ENCODE assay signal across 20 cellular contexts in the genomic region with DNA sequence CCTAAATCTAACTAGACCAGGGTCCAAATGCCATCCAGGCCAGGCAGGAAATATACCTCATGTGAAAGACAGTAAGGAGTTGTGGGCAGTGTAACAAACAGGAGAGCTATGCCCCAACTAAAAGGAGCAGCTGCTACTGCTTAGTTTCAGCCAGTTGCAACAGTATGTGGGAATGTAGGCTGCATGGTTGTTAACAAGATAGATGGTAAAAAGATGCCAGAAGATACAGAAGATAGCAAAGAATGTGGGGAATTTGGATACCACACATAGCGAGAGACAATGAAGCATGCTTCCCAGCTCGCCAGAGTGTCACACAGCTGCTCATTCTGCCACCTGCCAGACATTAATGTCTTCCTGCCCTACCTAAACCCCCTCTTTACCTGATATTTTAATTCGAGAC.
DNase-seq lines count a peak whose midpoint lies in the region; ATAC-seq and TF ChIP-seq lines count a peak whose summit lies in the region.
"Had no signal": no experiment of that assay in that cellular context is flagged by ENCODE, and none has a peak within 500 bp of the region (broad histone marks: within the 10 kb centered on the region; RNA-seq: fewer than 3 reads in every experiment).

No MANE protein-coding gene starts in this region.

- CTCF ChIA-PET in AG04449 (lab: Yijun Ruan, JAX), result interaction anchor here (1.2 to 1.3 kb wide), 2 partner anchors 10 to 553 kb away, joined by 3 read pairs; no protein-coding TSS in a partner anchor

- POLR2A ChIA-PET in AG04449 (lab: Yijun Ruan, JAX), result interaction anchor here (1.9 kb wide), 1 partner anchor 40 kb away, joined by 10 read pairs; the partner anchor contains the start of gene CYBRD1

- H3K9ac ChIP-seq in HUES48 (ENCODE audit: low read depth, low read length), result no peak overlapping the region

- peaks cover 4% of the 10 kb centered on the region for H3K36me3 Mint-ChIP-seq in effector memory CD8-positive, alpha-beta T cell (ENCODE audit: insufficient read depth)

- peak; percentile 50 for DNase-seq in AG04449 (ENCODE audit: low read depth, low spot score)
- DNase-seq in effector memory CD8-positive, alpha-beta T cell, result no peak
- peak; percentile 79 for DNase-seq in left kidney (ENCODE audit: low read depth, low spot score)
- no peak for DNase-seq in effector CD4-positive, alpha-beta T cell
- DNase-seq in GM10266 (ENCODE audit: extremely low spot score), result no peak
- no peak for DNase-seq in HCEC 1CT
- DNase-seq: activated gamma-delta T cell; anterior cingulate cortex; colonic mucosa; erythroblast; hippocampal formation; KBM-7; NCI-H1105; occipital lobe; stimulated activated CD4-positive, alpha-beta T cell treated with anti-CD3 and anti-CD28 coated beads, Interleukin-4, amount 100 ng/mL, for 24 hours; thyroid gland had no signal

- peak overlapping the region; percentile 18 for H3K27ac ChIP-seq in HUES48 (ENCODE audit: low read depth, low read length)
- H3K27ac ChIP-seq: A549, colonic mucosa, thyroid gland had no signal

- TF ChIP-seq CTCF in AG04449 (IDR thresholded peaks at IDR 0.05; ENCODE audit: insufficient read depth, low read length, missing control alignments), result no peak
- TF ChIP-seq CTCF in GM10266 (IDR thresholded peaks at IDR 0.05; ENCODE audit: control insufficient read depth, insufficient read depth, low read depth, missing control alignments), result no peak

- no peak overlapping the region for H3K4me3 Mint-ChIP-seq in effector memory CD8-positive, alpha-beta T cell
- H3K4me3 Mint-ChIP-seq: T-helper 1 cell treated with Interleukin-12 subunit alpha and Interleukin-12 subunit beta and Interleukin-4 antibody, amounts not matched to agents 30 μg/mL and 1 μg/mL, for 36 hours had no signal

- peaks cover 40% of the 10 kb centered on the region for H3K36me3 ChIP-seq in HUES48 (ENCODE audit: control insufficient read depth, insufficient read depth, low read length)
- H3K36me3 ChIP-seq: colonic mucosa, thyroid gland had no signal

- H3K4me3 ChIP-seq in AG04449 (ENCODE audit: low read depth, low read length) (no peak overlapping the region), HUES48 (ENCODE audit: low read depth, low read length) (no peak overlapping the region)
- H3K4me3 ChIP-seq: A549, colonic mucosa, thyroid gland had no signal

- no peaks in the 10 kb centered on the region for H3K27me3 ChIP-seq in HUES48 (ENCODE audit: control insufficient read depth, insufficient read depth, low read length)
- H3K27me3 ChIP-seq: colonic mucosa, thyroid gland had no signal

- peaks cover 14 to 20% of the 10 kb centered on the region in 2 donors for H3K4me1 Mint-ChIP-seq in effector memory CD8-positive, alpha-beta T cell (ENCODE audit: low read depth in 2 of 2)

- H3K9me3 ChIP-seq in HUES48 (ENCODE audit: control insufficient read depth, insufficient read depth, low read length), result no peaks in the 10 kb centered on the region
- H3K9me3 ChIP-seq: A549, colonic mucosa, thyroid gland had no signal

- peaks cover 11% of the 10 kb centered on the region for H3K4me1 ChIP-seq in HUES48 (ENCODE audit: control insufficient read depth, insufficient read depth, low read length)
- H3K4me1 ChIP-seq: A549, colonic mucosa had no signal

- peak overlapping the region; percentile 9 to 57 for H3K27ac Mint-ChIP-seq in effector memory CD8-positive, alpha-beta T cell
- H3K27ac Mint-ChIP-seq: T-helper 1 cell treated with Interleukin-12 subunit alpha and Interleukin-12 subunit beta and Interleukin-4 antibody, amounts not matched to agents 30 μg/mL and 1 μg/mL, for 36 hours had no signal

- H3K9me3 Mint-ChIP-seq in effector memory CD8-positive, alpha-beta T cell, result no peaks in the 10 kb centered on the region
- H3K9me3 Mint-ChIP-seq: T-helper 1 cell treated with Interleukin-12 subunit alpha and Interleukin-12 subunit beta and Interleukin-4 antibody, amounts not matched to agents 30 μg/mL and 1 μg/mL, for 36 hours had no signal

- H3K27me3 Mint-ChIP-seq in effector memory CD8-positive, alpha-beta T cell, result no peaks in the 10 kb centered on the region

- no peak for ATAC-seq in effector memory CD8-positive, alpha-beta T cell (replicated peaks)
- ATAC-seq in HG02885 (IDR thresholded peaks at IDR 0.05; ENCODE audit: poor library complexity, unreplicated experiment), result no peak
- ATAC-seq: A549 had no signal

Comparison
In these comparisons a context has a peak if more than half of its experiments do, and no peak if none do; other contexts are left out.
1. DNase-seq: peak in AG04449 (single experiment) and left kidney (single experiment); none in effector memory CD8-positive, alpha-beta T cell (0 of 3), effector CD4-positive, alpha-beta T cell (single experiment), GM10266 (single experiment) and HCEC 1CT (single experiment).